ENCODE assay signal across 14 cellular contexts in the genomic region with DNA sequence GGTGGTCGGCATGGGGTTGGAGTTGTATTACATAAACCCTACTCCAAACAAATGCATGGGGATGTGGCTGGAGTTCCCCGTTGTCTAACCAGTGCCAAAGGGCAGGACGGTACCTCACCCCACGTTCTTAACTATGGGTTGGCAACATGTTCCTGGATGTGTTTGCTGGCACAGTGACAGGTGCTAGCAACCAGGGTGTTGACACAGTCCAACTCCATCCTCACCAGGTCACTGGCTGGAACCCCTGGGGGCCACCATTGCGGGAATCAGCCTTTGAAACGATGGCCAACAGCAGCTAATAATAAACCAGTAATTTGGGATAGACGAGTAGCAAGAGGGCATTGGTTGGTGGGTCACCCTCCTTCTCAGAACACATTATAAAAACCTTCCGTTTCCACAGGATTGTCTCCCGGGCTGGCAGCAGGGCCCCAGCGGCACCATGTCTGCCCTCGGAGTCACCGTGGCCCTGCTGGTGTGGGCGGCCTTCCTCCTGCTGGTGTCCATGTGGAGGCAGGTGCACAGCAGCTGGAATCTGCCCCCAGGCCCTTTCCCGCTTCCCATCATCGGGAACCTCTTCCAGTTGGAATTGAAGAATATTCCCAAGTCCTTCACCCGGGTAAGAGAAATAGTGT. TPM values are rescaled to one million over a fixed set of nuclear protein-coding genes. Genes with fewer than 3 reads are reported as not detected.
DNase-seq lines count a peak whose midpoint lies in the region; ATAC-seq and TF ChIP-seq lines count a peak whose summit lies in the region.
"Had no signal": no experiment of that assay in that cellular context is flagged by ENCODE, and none has a peak within 500 bp of the region (broad histone marks: within the 10 kb centered on the region; RNA-seq: fewer than 3 reads in every experiment).

CYP2E1 (plus strand) TSS at position 407 of the 632 bp plus-strand sequence; CDS start at position 440, 33 bp downstream.

- H3K9me3 ChIP-seq in adipocyte (ENCODE audit: control insufficient read depth, low read length) (peaks cover 7% of the 10 kb centered on the region), iPS-18c (ENCODE audit: control insufficient read depth, insufficient read depth, low read length) (peaks cover 20% of the 10 kb centered on the region), suprapubic skin (no peaks in the 10 kb centered on the region)
- H3K9me3 ChIP-seq: colonic mucosa had no signal

- no peak within 1 kb of the TSS for H3K4me3 Mint-ChIP-seq in natural killer cell treated with Interleukin-12 subunit alpha and Interleukin-12 subunit beta and Interleukin-15 and Interleukin-18, amount 100 ng/mL, for 72 hours

- H3K9ac ChIP-seq in adipocyte (ENCODE audit: low read length): no peak within 1 kb of the TSS

- peaks cover 15 to 22% of the 10 kb centered on the region in 2 donors for H3K4me1 Mint-ChIP-seq in natural killer cell treated with Interleukin-12 subunit alpha and Interleukin-12 subunit beta and Interleukin-15 and Interleukin-18, amount 100 ng/mL, for 72 hours (ENCODE audit: low read depth in 2 of 2)

- no peak within 1 kb of the TSS for H3K27ac Mint-ChIP-seq in natural killer cell treated with Interleukin-12 subunit alpha and Interleukin-12 subunit beta and Interleukin-15 and Interleukin-18, amount 100 ng/mL, for 72 hours
- H3K27ac Mint-ChIP-seq: activated naive CD4-positive, alpha-beta T cell treated with anti-CD3 and anti-CD28 coated beads for 36 hours; naive thymus-derived CD8-positive, alpha-beta T cell had no signal

- H3K36me3 Mint-ChIP-seq in natural killer cell treated with Interleukin-12 subunit alpha and Interleukin-12 subunit beta and Interleukin-15 and Interleukin-18, amount 100 ng/mL, for 72 hours: peaks cover 11% of the 10 kb centered on the region

- H3K27me3 ChIP-seq in adipocyte (replicated peaks; ENCODE audit: control insufficient read depth, insufficient read depth, low read length) (peaks cover 22% of the 10 kb centered on the region), suprapubic skin (peaks cover 32% of the 10 kb centered on the region)

- H3K4me1 ChIP-seq in adipocyte (ENCODE audit: control insufficient read depth, insufficient read depth, low read length) (peaks cover 11% of the 10 kb centered on the region), suprapubic skin (peaks cover 28% of the 10 kb centered on the region)
- H3K4me1 ChIP-seq: colonic mucosa had no signal

- DNase-seq in NCI-H146 (lab: John Stamatoyannopoulos, UW) (peak; percentile 56), NCI-H146 treated with DMSO at 0.1 percent for 48 hours (lab: John Stamatoyannopoulos, UW; ENCODE audit: unreplicated experiment) (no peak), adipocyte (ENCODE audit: low read depth) (no peak), suprapubic skin (ENCODE audit: low spot score in 2 of 2) (no peak), globus pallidus (ENCODE audit: low spot score) (no peak)
- no peak for DNase-seq in activated CD4-positive, alpha-beta T cell treated with anti-CD3 and anti-CD28 coated beads, Interleukin-2, amount 50 U/mL, for 4 hours
- DNase-seq in natural killer cell treated with Interleukin-12 subunit alpha and Interleukin-12 subunit beta and Interleukin-15 and Interleukin-18, amount 100 ng/mL, for 72 hours (ENCODE audit: low spot score): no peak
- DNase-seq: activated naive CD4-positive, alpha-beta T cell treated with anti-CD3 and anti-CD28 coated beads for 36 hours; colonic mucosa; naive thymus-derived CD8-positive, alpha-beta T cell; NCI-H1417 treated with DMSO at 0.1 percent for 48 hours; NCI-H69; sigmoid colon had no signal

- no peaks in the 10 kb centered on the region for H3K36me3 ChIP-seq in adipocyte (ENCODE audit: control insufficient read depth, insufficient read depth, low read length, severe bottlenecking)
- H3K36me3 ChIP-seq in suprapubic skin: no peaks in the 10 kb centered on the region
- H3K36me3 ChIP-seq: colonic mucosa, sigmoid colon had no signal

- H3K27ac ChIP-seq in suprapubic skin: peak within 1 kb of the TSS; percentile 43
- H3K27ac ChIP-seq: colonic mucosa, sigmoid colon had no signal

- H3K9me3 Mint-ChIP-seq in natural killer cell treated with Interleukin-12 subunit alpha and Interleukin-12 subunit beta and Interleukin-15 and Interleukin-18, amount 100 ng/mL, for 72 hours: peaks cover 6% of the 10 kb centered on the region

- no peak for TF ChIP-seq CTCF in suprapubic skin (IDR thresholded peaks at IDR 0.05)

- ATAC-seq in natural killer cell treated with Interleukin-12 subunit alpha and Interleukin-12 subunit beta and Interleukin-15 and Interleukin-18, amount 100 ng/mL, for 72 hours: no peak
- ATAC-seq: naive thymus-derived CD8-positive, alpha-beta T cell had no signal

- no peak for TF ChIP-seq POLR2A in suprapubic skin (IDR thresholded peaks at IDR 0.05)

- H3K4me3 ChIP-seq in adipocyte (ENCODE audit: low read length) (peak within 1 kb of the TSS; percentile 76), iPS-18c (ENCODE audit: insufficient read depth, low read depth, low read length) (peak within 1 kb of the TSS; percentile 53), suprapubic skin (peak within 1 kb of the TSS; percentile 40)
- H3K4me3 ChIP-seq: colonic mucosa had no signal

- H3K27me3 Mint-ChIP-seq in natural killer cell treated with Interleukin-12 subunit alpha and Interleukin-12 subunit beta and Interleukin-15 and Interleukin-18, amount 100 ng/mL, for 72 hours: peaks cover 32 to 44% of the 10 kb centered on the region in 2 donors

- WGBS in suprapubic skin: 66% methylated on average over 14 of the region's 16 CpGs

- no peak for TF ChIP-seq EP300 in suprapubic skin (IDR thresholded peaks at IDR 0.05)

RNA-seq across cellular contexts. Expression of gene CYP2E1, which starts in this region (rescaled TPM):
- total RNA-seq in suprapubic skin: 10 to 100 TPM in 3 of 4 donors, 1 to 10 TPM in 1; 4.5 to 28.0 (median 19.3) TPM
- under 1 TPM; 0.42 to 0.71 TPM for total RNA-seq in natural killer cell treated with Interleukin-12 subunit alpha and Interleukin-12 subunit beta and Interleukin-15 and Interleukin-18, amount 100 ng/mL, for 72 hours
